8 cellular contexts compared by ENCODE assay signal in genomic region chr4:55545681-55546632, GRCh38.
DNase-seq lines count a peak whose midpoint lies in the region; ATAC-seq and TF ChIP-seq lines count a peak whose summit lies in the region.

No MANE protein-coding gene starts in this region.

- TF ChIP-seq CTCF in choroid plexus epithelial cell (conservative IDR thresholded peaks at IDR 0.05; ENCODE audit: low read depth, low read length), result no peak

- no peaks in the 10 kb centered on the region for H3K27me3 ChIP-seq in layer of hippocampus (ENCODE audit: control insufficient read depth, insufficient read depth, low read length)

- DNase-seq in AG08395 (ENCODE audit: low spot score), result peak; percentile 62
- peak; percentile 20 for DNase-seq in NCI-H345 treated with DMSO at 0.1 percent for 48 hours (lab: John Stamatoyannopoulos, UW; ENCODE audit: unreplicated experiment)
- DNase-seq in activated CD4-positive, alpha-beta T cell treated with anti-CD3 and anti-CD28 coated beads for 24 hours (ENCODE audit: low read depth in 2 of 2), result peak; percentile 44 to 56
- DNase-seq in choroid plexus epithelial cell (ENCODE audit: low read depth), result peak; percentile 71
- peak; percentile 30 to 58 for DNase-seq in stimulated activated CD4-positive, alpha-beta T cell treated with anti-CD3 and anti-CD28 coated beads, Interleukin-1b, Interleukin-23, amount 100 ng/mL, for 4 hours (ENCODE audit: low read depth in 2 of 2)

- ATAC-seq in HG03175 (IDR thresholded peaks at IDR 0.05; ENCODE audit: unreplicated experiment), result peak; percentile 56

- peak overlapping the region; percentile 81 for H3K4me3 ChIP-seq in choroid plexus epithelial cell (ENCODE audit: low read depth, low read length)

- in situ Hi-C loops in GM18951 (cut with MboI; ENCODE audit: low sequenced_read_pairs, unreplicated experiment), result no loop called here

- peak; percentile 58 for TF ChIP-seq POLR2A in GM18951 (IDR thresholded peaks at IDR 0.05; ENCODE audit: extremely low read depth, insufficient read depth, insufficient read length)

- H3K27ac ChIP-seq in layer of hippocampus (ENCODE audit: low read depth, low read length), result peak overlapping the region; percentile 96

Comparison
In these comparisons a context has a peak if more than half of its experiments do, and no peak if none do; other contexts are left out.
1. Peak in every context shown above with its lines: DNase-seq, ATAC-seq, H3K4me3 ChIP-seq and H3K27ac ChIP-seq.
2. DNase-seq: peak in every context shown above with its lines; median percentile 71 in choroid plexus epithelial cell; 62 in AG08395; 50 in activated CD4-positive, alpha-beta T cell treated with anti-CD3 and anti-CD28 coated beads for 24 hours; 44 in stimulated activated CD4-positive, alpha-beta T cell treated with anti-CD3 and anti-CD28 coated beads, Interleukin-1b, Interleukin-23, amount 100 ng/mL, for 4 hours; 20 in NCI-H345 treated with DMSO at 0.1 percent for 48 hours.